In the genomic region with DNA sequence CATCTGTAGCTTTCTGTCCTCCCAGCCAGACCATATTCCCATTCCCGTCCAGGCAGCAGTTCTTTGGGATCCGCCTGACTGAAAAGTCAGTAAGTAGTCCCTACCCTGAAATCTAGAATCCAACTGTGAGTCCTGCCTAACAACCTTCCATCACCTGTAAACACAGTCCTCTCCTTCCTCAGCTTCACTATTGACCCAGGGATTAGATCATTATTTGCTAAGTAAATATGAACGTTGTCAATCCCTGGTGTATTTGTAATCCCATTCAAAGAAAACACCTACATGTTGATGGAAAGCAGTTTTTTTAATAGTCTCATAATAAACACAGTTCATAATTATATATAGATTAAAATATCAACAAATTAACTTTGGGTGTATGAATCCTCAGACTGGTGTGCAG, we compare ENCODE assay signal across 8 cellular contexts. TPM values are rescaled to one million over a fixed set of nuclear protein-coding genes. Genes with fewer than 3 reads are reported as not detected.
DNase-seq lines count a peak whose midpoint lies in the region; ATAC-seq, FAIRE-seq and TF ChIP-seq lines count a peak whose summit lies in the region.

No MANE protein-coding gene starts in this region.

- ATAC-seq in activated naive CD4-positive, alpha-beta T cell treated with anti-CD3 and anti-CD28 coated beads, Interleukin-2, amount 50 U/mL, for 72 hours = no peak
- ATAC-seq in HepG2 (peak; percentile 88), GM18868 (IDR thresholded peaks at IDR 0.05; ENCODE audit: unreplicated experiment) (no peak), HG03457 (IDR thresholded peaks at IDR 0.05; ENCODE audit: unreplicated experiment) (no peak), GM21367 (IDR thresholded peaks at IDR 0.05; ENCODE audit: unreplicated experiment) (no peak)

- peak; percentile 77 for FAIRE-seq in HepG2 (lab: Jason Lieb, UNC)

- POLR2A ChIA-PET in HepG2 (lab: Yijun Ruan, JAX) = no interaction called here

- peak overlapping the region; percentile 78 for H3K4me3 ChIP-seq in Jurkat, Clone E6-1 (ENCODE audit: low read length)
- peak overlapping the region in 2 of 3 experiments; percentile 72 to 82; a peak in 3 of 6 replicates for H3K4me3 ChIP-seq in HepG2 (replicated peaks in 1 of 3; ENCODE audit: insufficient read depth in 1 of 3, low read depth in 2 of 3, low read length in 3 of 3)
- peak overlapping the region; percentile 55 to 56 for H3K4me3 ChIP-seq in uterus

- H3K9ac ChIP-seq in HepG2 (ENCODE audit: insufficient read depth, low read depth, low read length) = peak overlapping the region; percentile 71; the same call in 1 of the 2 replicates

- TF ChIP-seq CTCF in C4-2B (conservative IDR thresholded peaks at IDR 0.05) (no peak), HepG2 (CRISPR knock-in tag; IDR thresholded peaks at IDR 0.05) (no peak), uterus (IDR thresholded peaks at IDR 0.05) (no peak)

- H3K36me3 ChIP-seq in HepG2 (replicated peaks in 1 of 2; ENCODE audit: control insufficient read depth in 1 of 2, insufficient read depth in 2 of 2, low read length in 2 of 2) (no peaks in the 10 kb centered on the region), uterus (no peaks in the 10 kb centered on the region)

- H3K4me1 ChIP-seq in HepG2 (ENCODE audit: insufficient read depth, low read length) (peaks cover 30% of the 10 kb centered on the region), uterus (peaks cover 0 to 5% of the 10 kb centered on the region in 2 donors)

- no peak overlapping the region for H2AFZ ChIP-seq in HepG2 (ENCODE audit: low read length)

- in situ Hi-C loops in HepG2 (cut with HindIII; ENCODE audit: extremely low pct_ligation_motif_present, low pct_unique_long_range_greater_than_20kb) = no loop called here

- no TSS peak for BruUV-seq in HepG2 (replicated peaks; lab: Mats Ljungman, UMichigan)

- CTCF ChIA-PET in HepG2 (lab: Yijun Ruan, JAX; ENCODE audit: low intra/inter-chr PET ratio, low total read pairs) = no interaction called here

- no peaks in the 10 kb centered on the region for H4K20me1 ChIP-seq in HepG2 (ENCODE audit: insufficient read depth, low read length)

- no peaks in the 10 kb centered on the region for H3K9me3 ChIP-seq in HepG2 (ENCODE audit: low read length)
- no peaks in the 10 kb centered on the region for H3K9me3 ChIP-seq in uterus

- peaks cover 5 to 11% of the 10 kb centered on the region in 2 donors for H3K36me3 Mint-ChIP-seq in activated naive CD4-positive, alpha-beta T cell treated with anti-CD3 and anti-CD28 coated beads, Interleukin-2, amount 50 U/mL, for 72 hours

- TF ChIP-seq POLR2A in HepG2 (IDR thresholded peaks at IDR 0.05; ENCODE audit: insufficient read depth in 1 of 2, low read depth in 2 of 2, low read length in 2 of 2) = no peak
- TF ChIP-seq POLR2A in uterus (IDR thresholded peaks at IDR 0.05) = no peak

- WGBS in HepG2 (ENCODE audit: low lambda C conversion rate) = 0% methylated on average over 3 of the region's 3 CpGs

- TF ChIP-seq EP300 in HepG2 (IDR thresholded peaks at IDR 0.05; ENCODE audit: low read depth in 2 of 2, low read length in 2 of 2) (peak; percentile 46 to 84; a peak in 2 of 4 replicates), HepG2 (CRISPR knock-in tag; IDR thresholded peaks at IDR 0.05; ENCODE audit: borderline replicate concordance) (peak; percentile 51; the same call in 1 of the 2 replicates)

- intact Hi-C loops in HepG2 (cut with micrococcal nuclease; ENCODE audit: unreplicated experiment) (no loop called here), uterus (cut with DNase I; ENCODE audit: low total_unique reads) (no loop called here)

- no peak for DNase-seq in Jurkat, Clone E6-1 (ENCODE audit: low read depth, low spot score)
- DNase-seq in activated naive CD4-positive, alpha-beta T cell treated with anti-CD3 and anti-CD28 coated beads, Interleukin-2, amount 50 U/mL, for 72 hours (ENCODE audit: low spot score in 2 of 2) = no peak
- peak; percentile 92 for DNase-seq in HepG2 (ENCODE audit: low spot score)
- no peak for DNase-seq in uterus

- no peak for TF ChIP-seq RAD21 in HepG2 (CRISPR knock-in tag; IDR thresholded peaks at IDR 0.05)

- H3K4me2 ChIP-seq in HepG2 (ENCODE audit: low read depth, low read length) = peak overlapping the region; percentile 87

- peaks cover 0 to 1% of the 10 kb centered on the region in 2 experiments; a peak in 2 of 5 replicates for H3K27me3 ChIP-seq in HepG2 (ENCODE audit: control insufficient read depth in 1 of 2, insufficient read depth in 2 of 2, low read length in 2 of 2)
- no peaks in the 10 kb centered on the region for H3K27me3 ChIP-seq in uterus

- no peaks in the 10 kb centered on the region for H3K79me2 ChIP-seq in HepG2 (ENCODE audit: insufficient read depth, low read length)

- H3K9me3 Mint-ChIP-seq in activated naive CD4-positive, alpha-beta T cell treated with anti-CD3 and anti-CD28 coated beads, Interleukin-2, amount 50 U/mL, for 72 hours = no peaks in the 10 kb centered on the region

- H3K27ac Mint-ChIP-seq in activated naive CD4-positive, alpha-beta T cell treated with anti-CD3 and anti-CD28 coated beads, Interleukin-2, amount 50 U/mL, for 72 hours = peak overlapping the region; percentile 47 to 90

- H3K27ac ChIP-seq in C4-2B = peak overlapping the region; percentile 51
- peak overlapping the region; percentile 66 for H3K27ac ChIP-seq in HepG2 (ENCODE audit: extremely low read length, insufficient read depth, low read length)
- H3K27ac ChIP-seq in uterus = no peak overlapping the region

TF ChIP-seq in HepG2, 621 proteins besides CTCF, POLR2A, EP300 and RAD21 (continues in another document):
- TF ChIP-seq ZNF382 (CRISPR knock-in tag; IDR thresholded peaks at IDR 0.05; ENCODE audit: borderline replicate concordance) (no peak), ZNF772 (CRISPR knock-in tag; IDR thresholded peaks at IDR 0.05) (no peak), HNRNPL (IDR thresholded peaks at IDR 0.05; ENCODE audit: low read depth, low read length) (no peak), GATAD1 (CRISPR knock-in tag; IDR thresholded peaks at IDR 0.05) (peak; percentile 69), NFRKB (IDR thresholded peaks at IDR 0.05) (no peak), ZBTB1 (CRISPR knock-in tag; IDR thresholded peaks at IDR 0.05; ENCODE audit: borderline replicate concordance) (no peak)

RNA-seq across cellular contexts. Expression of a gene that starts 0.7 kb away (rescaled TPM):
- polyA plus RNA-seq in Jurkat, Clone E6-1 (2012; ENCODE audit: insufficient read depth, insufficient read length) = 2.0 TPM
- under 1 TPM in 1 of 2 donors, not detected in 1; 0.64 TPM for total RNA-seq in activated naive CD4-positive, alpha-beta T cell treated with anti-CD3 and anti-CD28 coated beads, Interleukin-2, amount 50 U/mL, for 72 hours
- total RNA-seq in HepG2 (2016; rRNA removed; fragmentation: Illumina TruSeq; extraction: Trizol) = 1.5 TPM in 1 of 2 replicates, not detected in the other
- total RNA-seq in HepG2 (2016; cell fraction: cytosol; rRNA removed; fragmentation: Illumina TruSeq; extraction: Trizol; ENCODE audit: low read depth) = not detected in 2 replicates
- total RNA-seq in HepG2 (2016; cell fraction: insoluble cytoplasmic fraction; rRNA removed; fragmentation: Illumina TruSeq; extraction: Trizol) = not detected in 2 replicates
- not detected in 2 replicates for total RNA-seq in HepG2 (2016; cell fraction: membrane; rRNA removed; fragmentation: Illumina TruSeq; extraction: Trizol)
- total RNA-seq in HepG2 (2016; cell fraction: nucleus; rRNA removed; fragmentation: Illumina TruSeq; extraction: Trizol) = 1.8 TPM in 1 of 2 replicates, not detected in the other
- 0.01 and 0.04 TPM in 2 replicates for polyA plus RNA-seq in HepG2 (2011; rRNA removed)
- not detected in 2 replicates for polyA plus RNA-seq in HepG2 (2011; cell fraction: cytosol; rRNA removed)
- not detected in 2 replicates for polyA plus RNA-seq in HepG2 (2011; cell fraction: nucleus; rRNA removed)
- not detected in 2 replicates for polyA plus RNA-seq in HepG2 (2012)
- not detected in 2 replicates for polyA plus RNA-seq in HepG2 (2016; cell fraction: cytosol; fragmentation: Illumina TruSeq; extraction: Trizol; ENCODE audit: low read depth)
- polyA plus RNA-seq in HepG2 (2016; cell fraction: insoluble cytoplasmic fraction; fragmentation: Illumina TruSeq; extraction: Trizol; ENCODE audit: low read depth) = not detected in 2 replicates
- polyA plus RNA-seq in HepG2 (2016; cell fraction: membrane; fragmentation: Illumina TruSeq; extraction: Trizol; ENCODE audit: low read depth) = not detected in 2 replicates
- not detected in 2 replicates for polyA plus RNA-seq in HepG2 (2016; cell fraction: nucleus; fragmentation: Illumina TruSeq; extraction: Trizol; ENCODE audit: insufficient read depth, low read depth)
- polyA minus RNA-seq in HepG2 (2011; rRNA and poly(A)+ RNA removed; ENCODE audit: low replicate concordance) = 1.8 TPM in 1 of 2 replicates, not detected in the other
- polyA minus RNA-seq in HepG2 (2011; cell fraction: cytosol; rRNA and poly(A)+ RNA removed) = not detected in 2 replicates
- polyA minus RNA-seq in HepG2 (2011; cell fraction: nucleus; rRNA and poly(A)+ RNA removed) = 0.62 and 2.8 TPM in 2 replicates
- total RNA-seq in uterus = 10 to 100 TPM in 2 of 4 donors, under 1 TPM in 2; 0.26 to 10.4 (median 5.2) TPM

RNA-seq across cellular contexts. Expression of a gene that starts 0.8 kb away (rescaled TPM):
- 32.2 TPM for polyA plus RNA-seq in Jurkat, Clone E6-1 (2012; ENCODE audit: insufficient read depth, insufficient read length)
- total RNA-seq in activated naive CD4-positive, alpha-beta T cell treated with anti-CD3 and anti-CD28 coated beads, Interleukin-2, amount 50 U/mL, for 72 hours = 10 to 100 TPM; 19.6 to 28.9 TPM
- total RNA-seq in HepG2 (2016; rRNA removed; fragmentation: Illumina TruSeq; extraction: Trizol) (12.0 and 16.2 TPM in 2 replicates), uterus (10 to 100 TPM in 3 of 4 donors, 1 to 10 TPM in 1; 2.8 to 28.3 (median 16.0) TPM)
- total RNA-seq in HepG2 (2016; cell fraction: cytosol; rRNA removed; fragmentation: Illumina TruSeq; extraction: Trizol; ENCODE audit: low read depth) = 5.1 and 5.9 TPM in 2 replicates
- 12.0 and 15.3 TPM in 2 replicates for total RNA-seq in HepG2 (2016; cell fraction: insoluble cytoplasmic fraction; rRNA removed; fragmentation: Illumina TruSeq; extraction: Trizol)
- total RNA-seq in HepG2 (2016; cell fraction: membrane; rRNA removed; fragmentation: Illumina TruSeq; extraction: Trizol) = 7.0 and 9.4 TPM in 2 replicates
- 16.3 and 24.9 TPM in 2 replicates for total RNA-seq in HepG2 (2016; cell fraction: nucleus; rRNA removed; fragmentation: Illumina TruSeq; extraction: Trizol)
- 6.3 and 6.4 TPM in 2 replicates for polyA plus RNA-seq in HepG2 (2011; rRNA removed)
- polyA plus RNA-seq in HepG2 (2011; cell fraction: cytosol; rRNA removed) = 4.0 and 6.2 TPM in 2 replicates
- polyA plus RNA-seq in HepG2 (2011; cell fraction: nucleus; rRNA removed) = 2.2 and 3.9 TPM in 2 replicates
- polyA plus RNA-seq in HepG2 (2012) = 7.7 and 7.8 TPM in 2 replicates
- 0.55 and 2.3 TPM in 2 replicates for polyA plus RNA-seq in HepG2 (2016; cell fraction: cytosol; fragmentation: Illumina TruSeq; extraction: Trizol; ENCODE audit: low read depth)
- 11.5 and 13.0 TPM in 2 replicates for polyA plus RNA-seq in HepG2 (2016; cell fraction: insoluble cytoplasmic fraction; fragmentation: Illumina TruSeq; extraction: Trizol; ENCODE audit: low read depth)
- polyA plus RNA-seq in HepG2 (2016; cell fraction: membrane; fragmentation: Illumina TruSeq; extraction: Trizol; ENCODE audit: low read depth) = 1.4 and 1.6 TPM in 2 replicates
- 6.3 and 7.5 TPM in 2 replicates for polyA plus RNA-seq in HepG2 (2016; cell fraction: nucleus; fragmentation: Illumina TruSeq; extraction: Trizol; ENCODE audit: insufficient read depth, low read depth)
- 15.3 and 61.4 TPM in 2 replicates for polyA minus RNA-seq in HepG2 (2011; rRNA and poly(A)+ RNA removed; ENCODE audit: low replicate concordance)
- polyA minus RNA-seq in HepG2 (2011; cell fraction: cytosol; rRNA and poly(A)+ RNA removed) = 6.2 and 8.4 TPM in 2 replicates
- polyA minus RNA-seq in HepG2 (2011; cell fraction: nucleus; rRNA and poly(A)+ RNA removed) = 28.0 and 28.6 TPM in 2 replicates

Comparison
In these comparisons a context has a peak if more than half of its experiments do, and no peak if none do; other contexts are left out.
1. H3K27ac ChIP-seq: peak in C4-2B (single experiment) and HepG2 (single experiment); none in uterus (0 of 2).
2. Peak in every context shown above with its lines, with median percentiles within 50 percentile points of each other: H3K4me3 ChIP-seq.